23 cellular contexts compared by ENCODE assay signal in the genomic region with DNA sequence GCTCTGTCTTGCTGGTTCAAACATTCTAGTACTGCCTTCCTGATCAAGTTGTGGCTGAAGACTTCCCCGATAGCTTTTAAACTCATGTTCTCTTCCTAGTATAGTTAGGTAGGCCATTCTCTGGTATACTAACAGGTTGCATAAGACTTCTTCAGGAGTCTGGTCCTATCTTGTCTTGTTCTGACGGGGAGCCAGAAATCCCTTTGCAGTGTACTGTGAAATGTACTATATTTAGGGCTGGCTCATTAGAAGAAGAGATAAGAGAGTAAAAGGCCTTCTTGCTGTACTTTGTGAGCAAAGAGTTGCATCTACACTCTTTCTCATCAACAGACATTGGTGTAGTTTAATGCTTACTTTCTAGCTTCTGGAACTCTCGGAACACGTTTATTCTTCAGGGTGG.
"Had no signal": no experiment of that assay in that cellular context is flagged by ENCODE, and none has a peak within 500 bp of the region (broad histone marks: within the 10 kb centered on the region; RNA-seq: fewer than 3 reads in every experiment).

No MANE protein-coding gene starts in this region.

- H3K4me1 ChIP-seq: SJSA1 had no signal

- H3K4me3 ChIP-seq: K562, SJSA1, SK-N-MC had no signal

- H3K9ac ChIP-seq: KMS-11 had no signal

- ATAC-seq: K562, Panc1 had no signal

- H3K4me2 ChIP-seq: KMS-11 had no signal

- H3K36me3 ChIP-seq: SJSA1 had no signal

- H3K27ac ChIP-seq: HL-60, KMS-11, RWPE1, SJSA1, SK-N-MC had no signal

- FAIRE-seq: HTR-8/SVneo, K562 had no signal

- DNase-seq: Kasumi-1, MM.1S, NCI-H1092 treated with DMSO at 0.1 percent for 48 hours, NCI-H1436, NCI-H187, NCI-H2029, NCI-H2081 treated with DMSO at 0.1 percent for 48 hours, NCI-H2171, NCI-H226, NCI-H446, NCI-H510A, NCI-H524 treated with DMSO at 0.1 percent for 48 hours, NCI-H69, NCI-H774, SIG-M5 had no signal

- H3K27me3 ChIP-seq: SJSA1 had no signal

- H3K9me3 ChIP-seq: SJSA1 had no signal
